8 cellular contexts compared by ENCODE assay signal in genomic region chr3:182682263-182683229, GRCh38.
A peak's percentile ranks its signal among the peaks of the same experiment; 100 is the strongest.
DNase-seq lines count a peak whose midpoint lies in the region; ATAC-seq, FAIRE-seq and TF ChIP-seq lines count a peak whose summit lies in the region.

No MANE protein-coding gene starts in this region.

- H3K4me1 ChIP-seq in A673 (ENCODE audit: insufficient read depth, low read length, poor library complexity, severe bottlenecking) (peaks cover 12% of the 10 kb centered on the region), mucosa of rectum (ENCODE audit: control insufficient read depth in 2 of 2, insufficient read depth in 2 of 2, low read length in 2 of 2) (peaks cover 9 to 13% of the 10 kb centered on the region in 2 donors)

- peak overlapping the region; percentile 61 for H3K4me3 ChIP-seq in A673 (ENCODE audit: low read depth, low read length, poor library complexity, severe bottlenecking)
- peak overlapping the region; percentile 35 for H3K4me3 ChIP-seq in epithelial cell of esophagus (ENCODE audit: low read length)
- H3K4me3 ChIP-seq in mucosa of rectum (ENCODE audit: low read length in 2 of 2) = peak overlapping the region; percentile 76

- H3K9me3 ChIP-seq in A673 (ENCODE audit: low read depth, low read length, poor library complexity, severe bottlenecking) (no peaks in the 10 kb centered on the region), mucosa of rectum (ENCODE audit: control insufficient read depth in 2 of 2, low read length in 2 of 2) (no peaks in the 10 kb centered on the region)

- ATAC-seq in HG02970 (IDR thresholded peaks at IDR 0.05; ENCODE audit: low FRiP score, unreplicated experiment) = peak; percentile 85
- ATAC-seq in activated CD8-positive, alpha-beta memory T cell treated with anti-CD3 and anti-CD28 coated beads, Interleukin-2, amount 10 ng/mL, durations not matched to agents 7 days and 5 days = peak; percentile 93

- TF ChIP-seq CTCF in A673 (conservative IDR thresholded peaks at IDR 0.05; ENCODE audit: low read depth, low read length) (peak; percentile 42), epithelial cell of esophagus (IDR thresholded peaks at IDR 0.05; ENCODE audit: insufficient read depth, low read depth, low read length, missing control alignments) (no peak)

- peak overlapping the region; percentile 73 to 74 for H3K9ac ChIP-seq in mucosa of rectum (ENCODE audit: low read depth in 1 of 2, low read length in 2 of 2)

- DNase-seq in A673 (ENCODE audit: low spot score) (peak; percentile 59), GM18507 (ENCODE audit: extremely low spot score, insufficient read length, low read depth) (peak; percentile 64), NCI-H2227 (lab: John Stamatoyannopoulos, UW; ENCODE audit: unreplicated experiment) (peak; percentile 66), epithelial cell of esophagus (ENCODE audit: low read depth) (peak; percentile 57)
- DNase-seq in activated CD8-positive, alpha-beta memory T cell treated with anti-CD3 and anti-CD28 coated beads, Interleukin-2, amount 10 ng/mL, durations not matched to agents 7 days and 5 days = peak; percentile 76
- peak; percentile 11 to 34 (median 19) for DNase-seq in stimulated activated naive CD4-positive, alpha-beta T cell (lab: John Stamatoyannopoulos, UW)

- H3K27ac Mint-ChIP-seq in activated CD8-positive, alpha-beta memory T cell treated with anti-CD3 and anti-CD28 coated beads, Interleukin-2, amount 10 ng/mL, durations not matched to agents 7 days and 5 days = peak overlapping the region; percentile 54

- peaks cover 19% of the 10 kb centered on the region for H3K27me3 ChIP-seq in A673 (replicated peaks; ENCODE audit: insufficient read depth, low read depth, low read length, poor library complexity)
- H3K27me3 ChIP-seq in mucosa of rectum (ENCODE audit: control insufficient read depth in 2 of 2, insufficient read depth in 2 of 2, low read length in 2 of 2) = peaks cover 0 to 2% of the 10 kb centered on the region in 2 donors

- H3K27ac ChIP-seq in A673 (ENCODE audit: low read depth, low read length, poor library complexity, severe bottlenecking) (no peak overlapping the region), mucosa of rectum (ENCODE audit: low read depth in 2 of 2, low read length in 2 of 2) (peak overlapping the region; percentile 77 to 81)

- H3K36me3 Mint-ChIP-seq in activated CD8-positive, alpha-beta memory T cell treated with anti-CD3 and anti-CD28 coated beads, Interleukin-2, amount 10 ng/mL, durations not matched to agents 7 days and 5 days = no peaks in the 10 kb centered on the region

- H3K27me3 Mint-ChIP-seq in activated CD8-positive, alpha-beta memory T cell treated with anti-CD3 and anti-CD28 coated beads, Interleukin-2, amount 10 ng/mL, durations not matched to agents 7 days and 5 days = peaks cover 45% of the 10 kb centered on the region

- H3K36me3 ChIP-seq in A673 (ENCODE audit: insufficient read depth, low read length, poor library complexity, severe bottlenecking) (no peaks in the 10 kb centered on the region), mucosa of rectum (ENCODE audit: control insufficient read depth in 2 of 2, insufficient read depth in 2 of 2, low read length in 2 of 2) (no peaks in the 10 kb centered on the region)

- POLR2A ChIA-PET in A673 (lab: Charles Lee; ENCODE audit: low non-redundant PET) = interaction anchor here (0.6 kb wide), 1 partner anchor 1933 kb away, joined by 3 read pairs; no protein-coding TSS in a partner anchor

- BruUV-seq in A673 (replicated peaks; lab: Mats Ljungman, UMichigan) = no TSS peak

- intact Hi-C loops in A673 (cut with micrococcal nuclease; ENCODE audit: unreplicated experiment) = loop anchor here (2.0 to 5.0 kb wide), 6 partner anchors 190 to 1470 kb away; partner anchors contain the start of gene SOX2

- peaks cover 8% of the 10 kb centered on the region for H3K4me1 Mint-ChIP-seq in activated CD8-positive, alpha-beta memory T cell treated with anti-CD3 and anti-CD28 coated beads, Interleukin-2, amount 10 ng/mL, durations not matched to agents 7 days and 5 days

- FAIRE-seq in GM18507 (lab: Jason Lieb, UNC) = peak; percentile 85

- CTCF ChIA-PET in A673 (lab: Charles Lee) = interaction anchor here (0.5 to 1.3 kb wide), 3 partner anchors 65 to 982 kb away, joined by 3 to 5 read pairs (median 5); no protein-coding TSS in a partner anchor
- CTCF ChIA-PET in activated CD8-positive, alpha-beta memory T cell treated with anti-CD3 and anti-CD28 coated beads, Interleukin-2, amount 10 ng/mL, durations not matched to agents 7 days and 5 days (lab: Charles Lee) = interaction anchor here (1.0 to 3.1 kb wide), 7 partner anchors 19 to 982 kb away, joined by 3 to 23 read pairs (median 3); no protein-coding TSS in a partner anchor

- no peaks in the 10 kb centered on the region for H3K9me3 Mint-ChIP-seq in activated CD8-positive, alpha-beta memory T cell treated with anti-CD3 and anti-CD28 coated beads, Interleukin-2, amount 10 ng/mL, durations not matched to agents 7 days and 5 days (ENCODE audit: low read depth)

- peak overlapping the region; percentile 59 for H3K4me3 Mint-ChIP-seq in activated CD8-positive, alpha-beta memory T cell treated with anti-CD3 and anti-CD28 coated beads, Interleukin-2, amount 10 ng/mL, durations not matched to agents 7 days and 5 days

Comparison
In these comparisons a context has a peak if more than half of its experiments do, and no peak if none do; other contexts are left out.
1. DNase-seq: peak in every context shown above with its lines; median percentile 76 in activated CD8-positive, alpha-beta memory T cell treated with anti-CD3 and anti-CD28 coated beads, Interleukin-2, amount 10 ng/mL, durations not matched to agents 7 days and 5 days; 66 in NCI-H2227; 64 in GM18507; 59 in A673; 57 in epithelial cell of esophagus; 19 in stimulated activated naive CD4-positive, alpha-beta T cell.